In genomic region chr14:95875831-95876768, GRCh38 we compare ENCODE assay signal across 7 cellular contexts. TPM values are rescaled to one million over a fixed set of nuclear protein-coding genes. Genes with fewer than 3 reads are reported as not detected.
DNase-seq lines count a peak whose midpoint lies in the region; ATAC-seq, FAIRE-seq and TF ChIP-seq lines count a peak whose summit lies in the region.

No MANE protein-coding gene starts in this region.

- in situ Hi-C loops in IMR-90 (cut with MboI; ENCODE audit: low sequenced_read_pairs): no loop called here
- in situ Hi-C loops in GM12878 (cut with MboI): no loop called here

- H3K56ac ChIP-seq in IMR-90 (ENCODE audit: extremely low read depth, insufficient read depth, low read length): no peak overlapping the region

- H3F3A ChIP-seq in neural progenitor cell (ENCODE audit: low read depth): peaks cover 12% of the 10 kb centered on the region

- SMC1A ChIA-PET in GM12878 (lab: Charles Lee; ENCODE audit: uncharacterized antibody, unreplicated experiment): no interaction called here

- H3K23ac ChIP-seq in IMR-90 (ENCODE audit: low read depth, low read length): no peak overlapping the region

- TF ChIP-seq RAD21 in IMR-90 (IDR thresholded peaks at IDR 0.05; ENCODE audit: low read length): no peak
- no peak for TF ChIP-seq RAD21 in GM12878 (IDR thresholded peaks at IDR 0.05; ENCODE audit: insufficient read depth, low read depth, low read length)

- no peak overlapping the region for H2BK5ac ChIP-seq in IMR-90 (ENCODE audit: low read depth, low read length, poor library complexity, severe bottlenecking)

- H3K14ac ChIP-seq in IMR-90 (replicated peaks; ENCODE audit: low read depth, low read length): no peak overlapping the region

- H3K4me2 ChIP-seq in IMR-90 (ENCODE audit: low read depth, low read length) (no peak overlapping the region), GM12878 (ENCODE audit: control insufficient read depth, insufficient read depth) (no peak overlapping the region), neural progenitor cell (peak overlapping the region; percentile 93)

- CTCF ChIA-PET in IMR-90 (lab: Yijun Ruan, JAX): no interaction called here
- CTCF ChIA-PET in GM12878 (lab: Yijun Ruan, JAX): no interaction called here
- CTCF ChIA-PET in naive thymus-derived CD4-positive, alpha-beta T cell (lab: Charles Lee): no interaction called here

- 3% methylated on average over 13 of the region's 103 CpGs; no CpG with 5 or more reads in 1 of the 2 experiments for WGBS in IMR-90 (ENCODE audit: extremely low coverage in 2 of 2, insufficient read length in 1 of 2), 2 experiments
- WGBS in GM12878 (ENCODE audit: insufficient coverage, insufficient replicate concordance, low lambda C conversion rate, missing lambda C conversion rate): 25% methylated on average over 62 of the region's 103 CpGs

- TF ChIP-seq POLR2A in IMR-90 (IDR thresholded peaks at IDR 0.05; ENCODE audit: low read depth, low read length) (no peak), GM12878 (IDR thresholded peaks at IDR 0.05; ENCODE audit: low read depth, low read length) (no peak)

- no peak overlapping the region for H4K5ac ChIP-seq in IMR-90 (ENCODE audit: low read depth, low read length)

- peaks cover 31% of the 10 kb centered on the region for H3K27me3 Mint-ChIP-seq in neural progenitor cell (ENCODE audit: insufficient read depth, low read depth)
- H3K27me3 Mint-ChIP-seq in naive thymus-derived CD4-positive, alpha-beta T cell: peaks cover 39 to 63% (median 48%) of the 10 kb centered on the region in 5 donors

- H3K79me2 ChIP-seq in GM12878 (ENCODE audit: control insufficient read depth, insufficient read depth, low read length) (no peaks in the 10 kb centered on the region), neural progenitor cell (ENCODE audit: low read depth) (peaks cover 11% of the 10 kb centered on the region)

- no peaks in the 10 kb centered on the region for H3K79me1 ChIP-seq in IMR-90 (ENCODE audit: low read depth in 1 of 2, low read length in 2 of 2)

- peaks cover 22% of the 10 kb centered on the region for H3K27me3 ChIP-seq in IMR-90 (ENCODE audit: control insufficient read depth, insufficient read depth, low read length)
- H3K27me3 ChIP-seq in GM12878 (replicated peaks in 1 of 2; ENCODE audit: control insufficient read depth in 2 of 2, insufficient read depth in 2 of 2, low read length in 1 of 2): peaks cover 1 to 8% of the 10 kb centered on the region in 2 experiments; a peak in 3 of 4 replicates
- peaks cover 31% of the 10 kb centered on the region for H3K27me3 ChIP-seq in neural progenitor cell
- H3K27me3 ChIP-seq in naive thymus-derived CD4-positive, alpha-beta T cell (ENCODE audit: control insufficient read depth in 2 of 2, insufficient read depth in 2 of 2, low read length in 2 of 2): no peaks in the 10 kb centered on the region

- no peak overlapping the region for H3K4ac ChIP-seq in IMR-90 (ENCODE audit: low read depth, low read length)

- no peak overlapping the region for H2AK5ac ChIP-seq in IMR-90 (ENCODE audit: low read depth, low read length)

- no peak overlapping the region for H4K91ac ChIP-seq in IMR-90 (ENCODE audit: insufficient read depth, low read depth, low read length)

- no peak overlapping the region for H2BK15ac ChIP-seq in IMR-90 (ENCODE audit: low read depth, low read length)

- H3K4me3 Mint-ChIP-seq in neural progenitor cell: peak overlapping the region; percentile 86
- peak overlapping the region in 2 of 10 donors; percentile 44 to 54 for H3K4me3 Mint-ChIP-seq in naive thymus-derived CD4-positive, alpha-beta T cell

- H4K20me1 ChIP-seq in IMR-90 (ENCODE audit: insufficient read depth, low read length) (no peaks in the 10 kb centered on the region), GM12878 (ENCODE audit: control insufficient read depth, insufficient read depth) (no peaks in the 10 kb centered on the region), neural progenitor cell (ENCODE audit: low read depth) (no peaks in the 10 kb centered on the region)

- RAD21 ChIA-PET in GM12878 (lab: Charles Lee; ENCODE audit: unreplicated experiment): no interaction called here

- FAIRE-seq in GM12878 (lab: Jason Lieb, UNC): no peak

- H3K9me1 ChIP-seq in IMR-90 (ENCODE audit: insufficient read depth, low read length): no peaks in the 10 kb centered on the region

- BruUV-seq in IMR-90 (replicated peaks; lab: Mats Ljungman, UMichigan) (no TSS peak), GM12878 (replicated peaks; lab: Mats Ljungman, UMichigan) (no TSS peak)

- no peak overlapping the region for H2BK20ac ChIP-seq in IMR-90 (ENCODE audit: low read depth, low read length)

- TF ChIP-seq EP300 in GM12878 (IDR thresholded peaks at IDR 0.05; ENCODE audit: borderline replicate concordance in 1 of 2, control insufficient read depth in 1 of 2, low read depth in 2 of 2, low read length in 2 of 2): no peak

- H3K36me3 ChIP-seq in ES-I3 (ENCODE audit: insufficient read depth, low read length): no peaks in the 10 kb centered on the region
- no peaks in the 10 kb centered on the region for H3K36me3 ChIP-seq in IMR-90 (ENCODE audit: control insufficient read depth, insufficient read depth, low read length)
- no peaks in the 10 kb centered on the region for H3K36me3 ChIP-seq in GM12878 (ENCODE audit: control insufficient read depth in 2 of 2, insufficient read depth in 2 of 2, low read length in 1 of 2)
- no peaks in the 10 kb centered on the region for H3K36me3 ChIP-seq in neural progenitor cell
- H3K36me3 ChIP-seq in naive thymus-derived CD4-positive, alpha-beta T cell (ENCODE audit: control insufficient read depth in 2 of 3, insufficient read depth in 3 of 3, low read length in 3 of 3): no peaks in the 10 kb centered on the region

- H3K9me3 ChIP-seq in ES-I3 (ENCODE audit: control insufficient read depth, insufficient read depth, low read length) (no peaks in the 10 kb centered on the region), IMR-90 (ENCODE audit: control insufficient read depth, insufficient read depth, low read length) (no peaks in the 10 kb centered on the region), GM12878 (replicated peaks; ENCODE audit: control insufficient read depth, insufficient read depth, low read length) (no peaks in the 10 kb centered on the region), neural progenitor cell (ENCODE audit: low read depth) (no peaks in the 10 kb centered on the region)
- H3K9me3 ChIP-seq in naive thymus-derived CD4-positive, alpha-beta T cell (ENCODE audit: control insufficient read depth in 2 of 3, low read length in 3 of 3): no peaks in the 10 kb centered on the region

- H3K36me3 Mint-ChIP-seq in neural progenitor cell: no peaks in the 10 kb centered on the region
- no peaks in the 10 kb centered on the region for H3K36me3 Mint-ChIP-seq in naive thymus-derived CD4-positive, alpha-beta T cell

- H2AK9ac ChIP-seq in IMR-90 (replicated peaks; ENCODE audit: low read depth, low read length, poor library complexity): no peak overlapping the region

- TF ChIP-seq CTCF in IMR-90 (conservative IDR thresholded peaks at IDR 0.05; ENCODE audit: low read depth, low read length): no peak
- no peak for TF ChIP-seq CTCF in GM12878 (IDR thresholded peaks at IDR 0.05 in 2 of 3, conservative IDR thresholded peaks at IDR 0.05 in 1 of 3; ENCODE audit: control insufficient read depth in 2 of 3, extremely low read depth in 1 of 3, insufficient read depth in 1 of 3, low read depth in 3 of 3, low read length in 3 of 3)
- peak; percentile 22 for TF ChIP-seq CTCF in neural progenitor cell (IDR thresholded peaks at IDR 0.05)

- no peak overlapping the region for H4K8ac ChIP-seq in IMR-90 (ENCODE audit: low read depth in 2 of 2, low read length in 2 of 2)

- peaks cover 17% of the 10 kb centered on the region for H3K4me1 Mint-ChIP-seq in neural progenitor cell
- H3K4me1 Mint-ChIP-seq in naive thymus-derived CD4-positive, alpha-beta T cell: peaks cover 0 to 13% (median 7%) of the 10 kb centered on the region in 7 donors

- no peak for ATAC-seq in IMR-90 (ENCODE audit: low read depth)
- no peak for ATAC-seq in GM12878
- ATAC-seq in naive thymus-derived CD4-positive, alpha-beta T cell: no peak

- no peak overlapping the region for H3K27ac Mint-ChIP-seq in neural progenitor cell
- H3K27ac Mint-ChIP-seq in naive thymus-derived CD4-positive, alpha-beta T cell: no peak overlapping the region

- H2BK120ac ChIP-seq in IMR-90 (ENCODE audit: low read depth, low read length): no peak overlapping the region

- dilution Hi-C loops in IMR-90 (cut with HindIII; ENCODE audit: low sequenced_read_pairs, unreplicated experiment): no loop called here

- H3K4me1 ChIP-seq in ES-I3 (ENCODE audit: insufficient read depth, low read length) (peaks cover 10% of the 10 kb centered on the region), IMR-90 (ENCODE audit: control insufficient read depth, insufficient read depth, low read length) (no peaks in the 10 kb centered on the region), GM12878 (ENCODE audit: control insufficient read depth, insufficient read depth, low read length) (no peaks in the 10 kb centered on the region), neural progenitor cell (peaks cover 15% of the 10 kb centered on the region)
- no peaks in the 10 kb centered on the region for H3K4me1 ChIP-seq in naive thymus-derived CD4-positive, alpha-beta T cell (ENCODE audit: control insufficient read depth in 2 of 2, insufficient read depth in 2 of 2, low read length in 2 of 2)

- intact Hi-C loops in IMR-90 (cut with micrococcal nuclease): no loop called here
- intact Hi-C loops in GM12878 (cut with micrococcal nuclease; ENCODE audit: unreplicated experiment): no loop called here
- intact Hi-C loops in naive thymus-derived CD4-positive, alpha-beta T cell (cut with micrococcal nuclease): no loop called here

- POLR2A ChIA-PET in IMR-90 (lab: Charles Lee; ENCODE audit: unreplicated experiment) (no interaction called here), GM12878 (lab: Charles Lee) (no interaction called here)
- POLR2A ChIA-PET in naive thymus-derived CD4-positive, alpha-beta T cell (lab: Charles Lee): no interaction called here

- H3K9ac ChIP-seq in ES-I3 (ENCODE audit: low read depth, low read length) (peak overlapping the region; percentile 77), IMR-90 (ENCODE audit: low read depth, low read length) (no peak overlapping the region), GM12878 (ENCODE audit: control insufficient read depth, insufficient read depth, low read length) (no peak overlapping the region), neural progenitor cell (no peak overlapping the region)

- DNase-seq in IMR-90 (no peak), GM12878 (ENCODE audit: low read depth, low spot score) (no peak), neural progenitor cell (ENCODE audit: low spot score) (peak; percentile 89), EL (no peak), COLO829 (ENCODE audit: low spot score) (no peak)
- no peak for DNase-seq in naive thymus-derived CD4-positive, alpha-beta T cell

- no peak overlapping the region for H3K18ac ChIP-seq in IMR-90 (ENCODE audit: low read depth, low read length)

- H3K9me3 Mint-ChIP-seq in neural progenitor cell: no peaks in the 10 kb centered on the region
- peaks cover 0 to 9% (median 0%) of the 10 kb centered on the region in 11 donors for H3K9me3 Mint-ChIP-seq in naive thymus-derived CD4-positive, alpha-beta T cell

- H3K4me3 ChIP-seq in IMR-90 (ENCODE audit: insufficient read depth, low read depth, low read length) (no peak overlapping the region), GM12878 (no peak overlapping the region), neural progenitor cell (peak overlapping the region; percentile 67)
- no peak overlapping the region for H3K4me3 ChIP-seq in naive thymus-derived CD4-positive, alpha-beta T cell (ENCODE audit: low read length)

- H2AFZ ChIP-seq in IMR-90 (replicated peaks; ENCODE audit: low read length, poor library complexity) (peak overlapping the region; percentile 38), GM12878 (ENCODE audit: control insufficient read depth, low read depth, low read length) (no peak overlapping the region), neural progenitor cell (replicated peaks) (peak overlapping the region; percentile 95)

- H3K27ac ChIP-seq in IMR-90 (ENCODE audit: insufficient read depth, low read length) (no peak overlapping the region), GM12878 (ENCODE audit: control insufficient read depth, insufficient read depth) (no peak overlapping the region), neural progenitor cell (no peak overlapping the region)
- no peak overlapping the region for H3K27ac ChIP-seq in naive thymus-derived CD4-positive, alpha-beta T cell (ENCODE audit: low read depth, low read length)

RNA-seq across cellular contexts. Expression of gene TUNAR, which starts 0.5 kb away (rescaled TPM):
- total RNA-seq in IMR-90 (2012; rRNA removed): not detected in 2 replicates
- not detected in 2 replicates for polyA plus RNA-seq in IMR-90 (2012; rRNA removed)
- not detected in 2 replicates for polyA plus RNA-seq in IMR-90 (2012; cell fraction: cytosol; rRNA removed)
- not detected in 2 replicates for polyA plus RNA-seq in IMR-90 (2012; cell fraction: nucleus; rRNA removed; ENCODE audit: low replicate concordance)
- not detected in 2 replicates for total RNA-seq in GM12878 (2013; cell fraction: nucleolus; rRNA removed)
- total RNA-seq in GM12878 (2014; rRNA removed): not detected in 2 replicates
- not detected in 2 replicates for total RNA-seq in GM12878 (2014; rRNA removed; fragmentation: Illumina TruSeq; extraction: Trizol)
- total RNA-seq in GM12878 (2021): not detected in 2 replicates
- polyA plus RNA-seq in GM12878 (2011; ENCODE audit: low read depth): not detected
- polyA plus RNA-seq in GM12878 (2011; rRNA removed): not detected in 2 replicates
- polyA plus RNA-seq in GM12878 (2011; cell fraction: cytosol; rRNA removed): not detected in 2 replicates
- not detected in 2 replicates for polyA plus RNA-seq in GM12878 (2011; cell fraction: nucleus; rRNA removed)
- polyA plus RNA-seq in GM12878 (2012): not detected in 2 replicates
- not detected in 2 replicates for polyA plus RNA-seq in GM12878 (2014; fragmentation: Illumina TruSeq; extraction: Trizol)
- under 1 TPM in 1 of 2 experiments, not detected in 1; 0.02 TPM for polyA plus RNA-seq in GM12878 (2014; fragmentation: Nextera tagmentation; extraction: Ambion mirVana)
- not detected in 2 replicates for polyA plus RNA-seq in GM12878 (2014; rRNA removed)
- not detected for polyA plus RNA-seq in GM12878 (2016; fragmentation: Nextera tagmentation; extraction: Ambion mirVana)
- polyA minus RNA-seq in GM12878 (2011; rRNA and poly(A)+ RNA removed): not detected in 2 replicates
- polyA minus RNA-seq in GM12878 (2011; cell fraction: cytosol; rRNA and poly(A)+ RNA removed): not detected in 2 replicates
- polyA minus RNA-seq in GM12878 (2011; cell fraction: nucleus; rRNA and poly(A)+ RNA removed): not detected in 2 replicates
- total RNA-seq in neural progenitor cell (ENCODE audit: low replicate concordance): 13.3 and 14.1 TPM in 2 replicates
- total RNA-seq in naive thymus-derived CD4-positive, alpha-beta T cell: not detected
- polyA plus RNA-seq in naive thymus-derived CD4-positive, alpha-beta T cell: not detected

Comparison
In these comparisons a context has a peak if more than half of its experiments do, and no peak if none do; other contexts are left out.
1. RNA of gene TUNAR, which starts 0.5 kb away (total RNA-seq): 13.3 to 14.1 TPM in neural progenitor cell; not detected in IMR-90, not detected in GM12878 and not detected in naive thymus-derived CD4-positive, alpha-beta T cell; every median in the first group is over 10 times any median in the second.